1 cellular context compared by ENCODE assay signal in the genomic region with DNA sequence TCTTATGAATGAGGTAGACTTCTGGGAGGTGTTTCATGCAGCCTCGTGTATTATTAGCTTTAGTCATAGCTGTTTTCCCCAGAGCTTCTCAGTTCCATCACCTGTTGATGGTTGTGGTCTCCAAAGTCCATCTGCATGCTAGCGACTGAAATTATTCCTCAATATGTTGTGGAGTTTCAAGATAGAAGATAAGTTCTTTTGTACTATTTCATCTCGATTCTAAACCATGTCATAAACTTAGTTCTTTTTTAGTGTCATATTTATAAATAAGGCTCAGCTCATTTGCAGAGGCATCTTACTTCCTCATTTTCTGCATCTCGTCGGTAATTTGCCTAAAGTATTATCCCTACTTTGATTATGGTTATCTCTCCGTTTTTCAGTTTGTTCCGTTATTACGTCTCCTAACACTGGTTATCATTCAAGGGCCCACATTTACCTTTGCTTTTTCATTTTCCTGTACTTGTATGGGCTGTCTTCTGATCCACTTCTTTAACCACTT.
TF ChIP-seq lines count a peak whose summit lies in the region.

No MANE protein-coding gene starts in this region.

TF ChIP-seq in SK-N-SH treated with all-trans-retinoic acid at 6 μM for 48 hours, 23 proteins besides CTCF, POLR2A, EP300 and RAD21 (continued from another document):
- TF ChIP-seq, protein P1, sequence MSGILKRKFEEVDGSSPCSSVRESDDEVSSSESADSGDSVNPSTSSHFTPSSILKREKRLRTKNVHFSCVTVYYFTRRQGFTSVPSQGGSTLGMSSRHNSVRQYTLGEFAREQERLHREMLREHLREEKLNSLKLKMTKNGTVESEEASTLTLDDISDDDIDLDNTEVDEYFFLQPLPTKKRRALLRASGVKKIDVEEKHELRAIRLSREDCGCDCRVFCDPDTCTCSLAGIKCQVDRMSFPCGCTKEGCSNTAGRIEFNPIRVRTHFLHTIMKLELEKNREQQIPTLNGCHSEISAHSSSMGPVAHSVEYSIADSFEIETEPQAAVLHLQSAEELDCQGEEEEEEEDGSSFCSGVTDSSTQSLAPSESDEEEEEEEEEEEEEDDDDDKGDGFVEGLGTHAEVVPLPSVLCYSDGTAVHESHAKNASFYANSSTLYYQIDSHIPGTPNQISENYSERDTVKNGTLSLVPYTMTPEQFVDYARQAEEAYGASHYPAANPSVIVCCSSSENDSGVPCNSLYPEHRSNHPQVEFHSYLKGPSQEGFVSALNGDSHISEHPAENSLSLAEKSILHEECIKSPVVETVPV (CRISPR knock-in tag; IDR thresholded peaks at IDR 0.05) = no peak
- TF ChIP-seq ZC3H10 (CRISPR knock-in tag; IDR thresholded peaks at IDR 0.05) (no peak), ISL1 (CRISPR knock-in tag; IDR thresholded peaks at IDR 0.05) (no peak), ZFP3 (CRISPR knock-in tag; IDR thresholded peaks at IDR 0.05) (no peak), GLIS3 (CRISPR knock-in tag; IDR thresholded peaks at IDR 0.05) (no peak)
